19 cellular contexts compared by ENCODE assay signal in genomic region chr17:29167393-29168078, GRCh38.
"Had no signal": no experiment of that assay in that cellular context is flagged by ENCODE, and none has a peak within 500 bp of the region (broad histone marks: within the 10 kb centered on the region; RNA-seq: fewer than 3 reads in every experiment).

No MANE protein-coding gene starts in this region.

- H3K36me3 Mint-ChIP-seq: naive B cell had no signal

- H3K27me3 ChIP-seq: cardiac muscle cell, suprapubic skin, tibial nerve had no signal

- H3K27me3 Mint-ChIP-seq: activated naive CD8-positive, alpha-beta T cell treated with anti-CD3 and anti-CD28 coated beads for 36 hours; stimulated activated naive CD8-positive, alpha-beta T cell treated with anti-CD3 and anti-CD28 coated beads, Interleukin-15, Interleukin-2, amounts not matched to agents 100 ng/mL and 50 ng/mL, for 24 hours; T-cell had no signal

- H3K9me3 Mint-ChIP-seq: activated naive CD8-positive, alpha-beta T cell treated with anti-CD3 and anti-CD28 coated beads for 36 hours; naive B cell; stimulated activated naive CD8-positive, alpha-beta T cell treated with anti-CD3 and anti-CD28 coated beads, Interleukin-15, Interleukin-2, amounts not matched to agents 100 ng/mL and 50 ng/mL, for 24 hours; T-cell; T-helper 2 cell treated with Interferon-gamma antibody and Interleukin-4, amounts not matched to agents 5 μg/mL and 100 μg/mL, for 36 hours had no signal

- H3K9me3 ChIP-seq: lower lobe of right lung, mucosa of descending colon, prostate gland, suprapubic skin, tibial nerve had no signal

- H3K4me1 ChIP-seq: prostate gland had no signal

- H3K4me1 Mint-ChIP-seq: activated naive CD8-positive, alpha-beta T cell treated with anti-CD3 and anti-CD28 coated beads for 36 hours; naive B cell had no signal

- DNase-seq: activated CD4-positive, alpha-beta T cell treated with anti-CD3 and anti-CD28 coated beads, Interleukin-2, amount 50 U/mL, for 1 hour; activated CD4-positive, CD25-positive, alpha-beta regulatory T cell treated with anti-CD3 and anti-CD28 coated beads, Interleukin-2, amount 50 U/mL, for 72 hours; activated CD8-positive, alpha-beta T cell treated with anti-CD3 and anti-CD28 coated beads, Interleukin-2, amount 10 ng/mL, durations not matched to agents 7 days and 5 days; activated naive CD8-positive, alpha-beta T cell treated with anti-CD3 and anti-CD28 coated beads for 36 hours; erythroblast; foreskin fibroblast; lower lobe of right lung; mesendoderm; mucosa of descending colon; naive B cell; stimulated activated CD4-positive, alpha-beta T cell treated with anti-CD3 and anti-CD28 coated beads, Interleukin-1b, Interleukin-23, amount 100 ng/mL, for 48 hours; T-cell had no signal

- H3K27ac ChIP-seq: cardiac muscle cell, lower lobe of right lung, prostate gland, suprapubic skin, VCaP had no signal

- H3K4me3 ChIP-seq: cardiac muscle cell, lower lobe of right lung, mucosa of descending colon, prostate gland, suprapubic skin, tibial nerve had no signal

- H3K27ac Mint-ChIP-seq: activated CD8-positive, alpha-beta T cell treated with anti-CD3 and anti-CD28 coated beads, Interleukin-2, amount 10 ng/mL, durations not matched to agents 7 days and 5 days; activated naive CD8-positive, alpha-beta T cell treated with anti-CD3 and anti-CD28 coated beads for 36 hours; naive B cell; stimulated activated naive CD8-positive, alpha-beta T cell treated with anti-CD3 and anti-CD28 coated beads, Interleukin-15, Interleukin-2, amounts not matched to agents 100 ng/mL and 50 ng/mL, for 24 hours; T-cell; T-helper 2 cell treated with Interferon-gamma antibody and Interleukin-4, amounts not matched to agents 5 μg/mL and 100 μg/mL, for 36 hours had no signal

- H3K36me3 ChIP-seq: prostate gland had no signal

- H3K4me3 Mint-ChIP-seq: activated CD8-positive, alpha-beta T cell treated with anti-CD3 and anti-CD28 coated beads, Interleukin-2, amount 10 ng/mL, durations not matched to agents 7 days and 5 days; activated naive CD8-positive, alpha-beta T cell treated with anti-CD3 and anti-CD28 coated beads for 36 hours; naive B cell; stimulated activated naive CD8-positive, alpha-beta T cell treated with anti-CD3 and anti-CD28 coated beads, Interleukin-15, Interleukin-2, amounts not matched to agents 100 ng/mL and 50 ng/mL, for 24 hours; T-cell; T-helper 2 cell treated with Interferon-gamma antibody and Interleukin-4, amounts not matched to agents 5 μg/mL and 100 μg/mL, for 36 hours had no signal
